In the genomic region with DNA sequence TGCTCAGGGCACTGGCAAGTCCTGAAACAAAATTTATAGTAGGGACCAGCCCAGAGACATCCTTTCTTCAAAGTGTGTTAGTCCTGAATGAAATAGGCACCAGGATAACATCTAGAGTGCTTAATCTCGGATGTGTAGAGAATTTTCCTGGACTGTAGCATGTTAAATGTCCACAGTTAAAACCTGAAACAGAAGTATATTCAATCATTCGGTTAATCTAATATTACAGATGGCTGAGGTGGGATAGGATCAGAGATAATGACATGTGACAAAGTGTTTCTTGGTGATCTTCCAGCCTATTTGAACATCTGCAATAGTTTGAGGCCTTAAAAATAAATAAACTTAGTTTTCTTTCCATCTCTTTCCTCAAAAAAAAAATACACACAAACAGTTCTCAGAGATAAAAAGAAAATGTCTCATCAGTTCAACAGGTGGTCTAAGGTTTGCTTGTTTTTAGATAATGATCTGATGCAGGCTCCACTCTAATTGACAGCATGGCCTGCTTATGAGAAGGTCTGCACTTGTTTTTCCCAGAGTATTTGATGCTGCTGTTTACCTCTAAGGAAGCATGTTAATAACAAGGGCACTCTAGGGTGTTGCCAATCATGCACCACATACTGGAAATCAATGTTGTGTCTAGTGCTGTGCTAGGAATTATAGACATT, we compare ENCODE assay signal across 20 cellular contexts. TPM values are rescaled to one million over a fixed set of nuclear protein-coding genes. Genes with fewer than 3 reads are reported as not detected.
"Had no signal": no experiment of that assay in that cellular context is flagged by ENCODE, and none has a peak within 500 bp of the region (broad histone marks: within the 10 kb centered on the region; RNA-seq: fewer than 3 reads in every experiment).

No MANE protein-coding gene starts in this region.

- H3K4me1 ChIP-seq: left ventricle myocardium inferior, right atrium auricular region, right lobe of liver, stomach, testis, thyroid gland, transverse colon, upper lobe of left lung had no signal

- H3K4me3 ChIP-seq: left ventricle myocardium inferior, lung, ovary, right atrium auricular region, right lobe of liver, smooth muscle cell, stomach, testis, thyroid gland, transverse colon, upper lobe of left lung had no signal

- H3K27me3 ChIP-seq: ovary, right atrium auricular region, right lobe of liver, stomach, testis, thyroid gland, transverse colon, upper lobe of left lung had no signal

- H3K27ac ChIP-seq: left ventricle myocardium inferior, ovary, right atrium auricular region, right lobe of liver, stomach, testis, thyroid gland, transverse colon, upper lobe of left lung had no signal

- H3K4me2 ChIP-seq: smooth muscle cell had no signal

- DNase-seq: hypothalamus; immature natural killer cell; left ventricle myocardium inferior; mesendoderm; naive B cell; ovary; right lobe of liver; stimulated activated CD4-positive, alpha-beta T cell treated with anti-CD3 and anti-CD28 coated beads, Interleukin-1b, Interleukin-23, amount 100 ng/mL, for 48 hours; stimulated activated CD4-positive, alpha-beta T cell treated with anti-CD3 and anti-CD28 coated beads, Interleukin-2, amount 100 ng/mL, for 48 hours; stimulated activated CD4-positive, alpha-beta T cell treated with anti-CD3 and anti-CD28 coated beads, Interleukin-4, amount 100 ng/mL, for 4 hours; stimulated activated CD8-positive, alpha-beta memory T cell treated with anti-CD3 and anti-CD28 coated beads, Interleukin-4, amount 100 ng/mL, for 48 hours; stimulated activated naive CD8-positive, alpha-beta T cell treated with anti-CD3 and anti-CD28 coated beads, Interleukin-15, Interleukin-2, amounts not matched to agents 100 U/mL and 50 U/mL, for 24 hours; stomach; testis; thyroid gland; transverse colon; upper lobe of left lung had no signal

- H3K9me3 ChIP-seq: left ventricle myocardium inferior, ovary, right atrium auricular region, right lobe of liver, stomach, testis, thyroid gland, transverse colon, upper lobe of left lung had no signal

- H3K36me3 ChIP-seq: left ventricle myocardium inferior, ovary, right atrium auricular region, right lobe of liver, stomach, thyroid gland, transverse colon, upper lobe of left lung had no signal

RNA-seq across cellular contexts. Expression of a gene that starts 25.9 kb away (rescaled TPM):
- polyA plus RNA-seq: immature natural killer cell, lung, ovary, smooth muscle cell, stomach had no signal
